Comparison of ENCODE assay signal across 16 cellular contexts in the genomic region with DNA sequence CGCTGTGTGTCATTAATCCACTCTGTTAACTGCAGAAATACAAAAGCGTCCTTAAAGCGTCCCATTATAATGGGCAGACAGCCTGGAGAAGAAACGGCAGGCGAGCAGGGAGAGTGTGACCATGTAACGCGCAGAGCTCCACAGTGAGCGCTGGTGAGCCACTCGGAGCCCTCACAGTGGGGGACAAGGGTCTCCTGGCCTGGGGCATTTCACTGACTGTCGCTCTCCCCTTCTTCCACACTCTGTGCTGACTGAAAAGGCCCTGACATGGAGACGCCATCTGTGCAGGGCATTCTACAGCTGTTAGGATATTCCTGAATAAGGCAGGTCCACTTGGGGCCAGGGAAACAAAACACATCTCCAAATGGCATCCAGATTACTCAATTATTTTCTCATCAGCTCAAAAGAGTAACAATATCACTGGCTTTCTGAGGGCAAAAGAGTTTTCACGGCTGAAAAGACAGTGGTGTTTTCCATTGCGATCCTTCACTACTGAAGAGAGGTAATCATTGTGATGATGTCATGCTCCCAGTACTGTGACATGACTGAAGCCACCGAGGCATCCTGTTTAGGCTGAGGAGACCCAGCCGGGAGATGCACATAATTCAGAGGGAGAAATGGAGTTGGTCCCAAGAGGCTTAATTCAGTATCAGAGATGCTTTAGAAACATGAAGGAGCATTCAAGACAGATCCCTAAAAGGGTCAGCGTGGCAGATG. TPM values are rescaled to one million over a fixed set of nuclear protein-coding genes. Genes with fewer than 3 reads are reported as not detected.
DNase-seq lines count a peak whose midpoint lies in the region; TF ChIP-seq lines count a peak whose summit lies in the region.
"Had no signal": no experiment of that assay in that cellular context is flagged by ENCODE, and none has a peak within 500 bp of the region (broad histone marks: within the 10 kb centered on the region; RNA-seq: fewer than 3 reads in every experiment).

No MANE protein-coding gene starts in this region.

- no peak overlapping the region for H3K56ac ChIP-seq in H9 (ENCODE audit: insufficient read length, low read depth, low read length)

- no peak overlapping the region for H4K5ac ChIP-seq in H9 (ENCODE audit: insufficient read length, low read depth, low read length)

- H3K23ac ChIP-seq in H9 (ENCODE audit: insufficient read length, low read depth, low read length) = no peak overlapping the region

- H3K4ac ChIP-seq in H9 (ENCODE audit: low read depth, low read length) = no peak overlapping the region

- H2AK5ac ChIP-seq in H9 (ENCODE audit: insufficient read length, low read length) = no peak overlapping the region

- no peak overlapping the region for H3K27ac ChIP-seq in H9 (ENCODE audit: insufficient read length, low read depth, low read length)
- H3K27ac ChIP-seq in endodermal cell (ENCODE audit: low read depth, low read length) = peak overlapping the region; percentile 83
- H3K27ac ChIP-seq in esophagus squamous epithelium = no peak overlapping the region
- H3K27ac ChIP-seq in osteoblast (ENCODE audit: low read depth, low read length) = no peak overlapping the region

- H3K27me3 ChIP-seq in H9 (ENCODE audit: insufficient read depth, low read length) (no peaks in the 10 kb centered on the region; the same call in 1 of the 2 replicates), endodermal cell (ENCODE audit: control insufficient read depth, insufficient read depth, low read length, poor library complexity, severe bottlenecking) (no peaks in the 10 kb centered on the region), esophagus squamous epithelium (no peaks in the 10 kb centered on the region), osteoblast (ENCODE audit: insufficient read depth, low read length) (no peaks in the 10 kb centered on the region)

- H2BK120ac ChIP-seq in H9 (ENCODE audit: low read depth, low read length, poor library complexity, severe bottlenecking) = no peak overlapping the region

- intact Hi-C loops in esophagus squamous epithelium (cut with DNase I) = no loop called here

- H3K27ac Mint-ChIP-seq in H9 = no peak overlapping the region; a peak in 1 of 7 replicates
- no peak overlapping the region for H3K27ac Mint-ChIP-seq in endodermal cell
- H3K27ac Mint-ChIP-seq in osteocyte (ENCODE audit: unreplicated experiment) = peak overlapping the region; percentile 9
- no peak overlapping the region for H3K27ac Mint-ChIP-seq in progenitor cell of endocrine pancreas
- H3K27ac Mint-ChIP-seq: activated naive CD8-positive, alpha-beta T cell treated with anti-CD3 and anti-CD28 coated beads for 36 hours had no signal

- TF ChIP-seq POLR2A in esophagus squamous epithelium (IDR thresholded peaks at IDR 0.05) = no peak

- H3K9me3 ChIP-seq in H9 (ENCODE audit: control insufficient read depth, low read depth, low read length) (no peaks in the 10 kb centered on the region), endodermal cell (ENCODE audit: control insufficient read depth, low read length) (peaks cover 35% of the 10 kb centered on the region), esophagus squamous epithelium (no peaks in the 10 kb centered on the region), osteoblast (ENCODE audit: low read depth, low read length) (no peaks in the 10 kb centered on the region)
- H3K9me3 ChIP-seq: Caco-2 had no signal

- no peak overlapping the region for H3K14ac ChIP-seq in H9 (ENCODE audit: insufficient read depth, low read length)

- H3K36me3 ChIP-seq in endodermal cell (ENCODE audit: control insufficient read depth, insufficient read depth, low read length) (peaks cover 24% of the 10 kb centered on the region), esophagus squamous epithelium (peaks cover 0 to 21% (median under 1%) of the 10 kb centered on the region in 3 donors), osteoblast (ENCODE audit: insufficient read depth, low read length) (peaks cover 21% of the 10 kb centered on the region)

- H3K23me2 ChIP-seq in H9 (ENCODE audit: insufficient read length, low read depth, low read length, poor library complexity, severe bottlenecking) = no peaks in the 10 kb centered on the region

- no CpG with 5 or more reads among the region's 16 CpGs for WGBS in H9 (ENCODE audit: extremely low coverage, insufficient read length, low lambda C conversion rate)
- WGBS in endodermal cell (ENCODE audit: insufficient coverage in 1 of 2, insufficient read length in 1 of 2), 2 experiments = 76 to 90% methylated on average over 12 to 16 of the region's 16 CpGs
- WGBS in esophagus squamous epithelium, 2 donors = 87 to 89% methylated on average over 14 to 16 of the region's 16 CpGs

- H3K4me3 ChIP-seq in endodermal cell (ENCODE audit: low read length) = peak overlapping the region; percentile 57
- no peak overlapping the region for H3K4me3 ChIP-seq in esophagus squamous epithelium
- no peak overlapping the region for H3K4me3 ChIP-seq in osteoblast (ENCODE audit: insufficient read depth, low read length)

- H4K8ac ChIP-seq in H9 (replicated peaks; ENCODE audit: insufficient read length, low read depth, low read length) = no peak overlapping the region

- H3K18ac ChIP-seq in H9 (ENCODE audit: insufficient read length, low read depth, low read length) = no peak overlapping the region

- H3K27me3 Mint-ChIP-seq in H9 (ENCODE audit: low read depth) (peaks cover 96% of the 10 kb centered on the region), endodermal cell (ENCODE audit: insufficient read depth) (peaks cover 16% of the 10 kb centered on the region), osteocyte (ENCODE audit: unreplicated experiment) (no peaks in the 10 kb centered on the region), progenitor cell of endocrine pancreas (no peaks in the 10 kb centered on the region)
- H3K27me3 Mint-ChIP-seq: activated naive CD8-positive, alpha-beta T cell treated with anti-CD3 and anti-CD28 coated beads for 36 hours had no signal

- H3K36me3 Mint-ChIP-seq in H9 (ENCODE audit: insufficient read depth in 1 of 3, low read depth in 3 of 3) (peaks cover 0 to 1% (median 0%) of the 10 kb centered on the region in 3 experiments; a peak in 1 of 7 replicates), endodermal cell (ENCODE audit: low read depth) (peaks cover 50% of the 10 kb centered on the region), osteocyte (ENCODE audit: unreplicated experiment) (peaks cover 21% of the 10 kb centered on the region), progenitor cell of endocrine pancreas (ENCODE audit: insufficient read depth) (peaks cover 37% of the 10 kb centered on the region)
- H3K36me3 Mint-ChIP-seq: activated naive CD8-positive, alpha-beta T cell treated with anti-CD3 and anti-CD28 coated beads for 36 hours had no signal

- no peak overlapping the region for H2BK5ac ChIP-seq in H9 (ENCODE audit: insufficient read length, low read length)

- no peak overlapping the region for H3T11ph ChIP-seq in H9 (ENCODE audit: low read length)

- H3K9ac ChIP-seq in H9 (ENCODE audit: extremely low read depth, insufficient read length, low read length) = no peak overlapping the region
- no peak overlapping the region for H3K9ac ChIP-seq in endodermal cell (ENCODE audit: extremely low read depth, low read length, poor library complexity, severe bottlenecking)

- H3K79me1 ChIP-seq in H9 (ENCODE audit: insufficient read depth, low read depth, low read length, poor library complexity, severe bottlenecking) = no peaks in the 10 kb centered on the region

- H2BK20ac ChIP-seq in H9 (ENCODE audit: low read depth, low read length, poor library complexity, severe bottlenecking) = no peak overlapping the region

- no peaks in the 10 kb centered on the region for H3K79me2 ChIP-seq in H9 (ENCODE audit: insufficient read depth, low read length)
- peaks cover 51% of the 10 kb centered on the region for H3K79me2 ChIP-seq in osteoblast (ENCODE audit: insufficient read depth, low read length)

- H3K4me3 Mint-ChIP-seq in H9 (no peak overlapping the region), endodermal cell (no peak overlapping the region), osteocyte (ENCODE audit: unreplicated experiment) (no peak overlapping the region), progenitor cell of endocrine pancreas (ENCODE audit: low read depth) (no peak overlapping the region)
- H3K4me3 Mint-ChIP-seq: activated naive CD8-positive, alpha-beta T cell treated with anti-CD3 and anti-CD28 coated beads for 36 hours had no signal

- DNase-seq in H9 (peak; percentile 26), NCI-H524 treated with DMSO at 0.1 percent for 48 hours (lab: John Stamatoyannopoulos, UW) (peak; percentile 81), endodermal cell (no peak), osteocyte (ENCODE audit: extremely low spot score, unreplicated experiment) (no peak), GM19238 (ENCODE audit: insufficient read length, low spot score) (no peak), progenitor cell of endocrine pancreas (ENCODE audit: low spot score, unreplicated experiment) (no peak), esophagus squamous epithelium (lab: John Stamatoyannopoulos, UW) (no peak), osteoblast (ENCODE audit: insufficient read length, low spot score, missing footprints) (no peak)
- DNase-seq: activated CD4-positive, alpha-beta T cell treated with anti-CD3 and anti-CD28 coated beads, Interleukin-2, amount 50 U/mL, for 4 hours; activated naive CD8-positive, alpha-beta T cell treated with anti-CD3 and anti-CD28 coated beads for 36 hours; activated T-cell treated with anti-CD3 and anti-CD28 coated beads, Interleukin-2, amount 50 U/mL, for 48 hours; foreskin fibroblast; NK-92 treated with Interleukin-12 subunit alpha and Interleukin-12 subunit beta, amount 100 ng/mL, for 24 hours; RPMI8226; SW 1271 had no signal

- no peaks in the 10 kb centered on the region for H3K9me3 Mint-ChIP-seq in H9
- peaks cover 15% of the 10 kb centered on the region for H3K9me3 Mint-ChIP-seq in endodermal cell
- no peaks in the 10 kb centered on the region for H3K9me3 Mint-ChIP-seq in osteocyte (ENCODE audit: unreplicated experiment)
- peaks cover 8% of the 10 kb centered on the region for H3K9me3 Mint-ChIP-seq in progenitor cell of endocrine pancreas (ENCODE audit: low read depth)
- H3K9me3 Mint-ChIP-seq: activated naive CD8-positive, alpha-beta T cell treated with anti-CD3 and anti-CD28 coated beads for 36 hours had no signal

- H2BK12ac ChIP-seq in H9 (ENCODE audit: insufficient read length, low read depth, low read length) = no peak overlapping the region

- H3K4me2 ChIP-seq in H9 (ENCODE audit: insufficient read depth, insufficient read length, low read length) (no peak overlapping the region), osteoblast (ENCODE audit: insufficient read depth, low read length) (no peak overlapping the region)

- H3K4me1 ChIP-seq in H9 (ENCODE audit: insufficient read depth, low read length) (no peaks in the 10 kb centered on the region), endodermal cell (ENCODE audit: control insufficient read depth, insufficient read depth, low read length) (peaks cover 12% of the 10 kb centered on the region), esophagus squamous epithelium (peaks cover 0 to 4% (median 0%) of the 10 kb centered on the region in 3 donors), osteoblast (ENCODE audit: insufficient read depth, low read length) (peaks cover 22% of the 10 kb centered on the region)

- H4K20me1 ChIP-seq in H9 (ENCODE audit: control insufficient read depth, insufficient read depth, insufficient read length) (no peaks in the 10 kb centered on the region), osteoblast (ENCODE audit: insufficient read depth, low read length) (peaks cover 53% of the 10 kb centered on the region)

- TF ChIP-seq CTCF in H9 (conservative IDR thresholded peaks at IDR 0.05) (no peak), endodermal cell (conservative IDR thresholded peaks at IDR 0.05) (no peak), osteocyte (IDR thresholded peaks at IDR 0.05) (no peak), progenitor cell of endocrine pancreas (IDR thresholded peaks at IDR 0.05; ENCODE audit: unreplicated experiment) (no peak), esophagus squamous epithelium (IDR thresholded peaks at IDR 0.05) (no peak), osteoblast (IDR thresholded peaks at IDR 0.05; ENCODE audit: extremely low read depth, low read depth, low read length) (no peak)

- H3K4me1 Mint-ChIP-seq in H9 (no peaks in the 10 kb centered on the region; a peak in 1 of 4 replicates), endodermal cell (peaks cover 12% of the 10 kb centered on the region), osteocyte (ENCODE audit: unreplicated experiment) (peaks cover 43% of the 10 kb centered on the region), progenitor cell of endocrine pancreas (ENCODE audit: low read depth) (peaks cover 1% of the 10 kb centered on the region)
- H3K4me1 Mint-ChIP-seq: activated naive CD8-positive, alpha-beta T cell treated with anti-CD3 and anti-CD28 coated beads for 36 hours had no signal

- H2AFZ ChIP-seq in H9 (ENCODE audit: low read length) (no peak overlapping the region), osteoblast (ENCODE audit: low read length) (no peak overlapping the region)

- no peak overlapping the region for H4K91ac ChIP-seq in H9 (ENCODE audit: insufficient read length, low read depth, low read length)

- H2BK15ac ChIP-seq in H9 (ENCODE audit: low read depth, low read length) = no peak overlapping the region

RNA-seq across cellular contexts. Expression of a gene that starts 24.1 kb away (rescaled TPM):
- total RNA-seq in H9 (2021) = 1.0 and 1.3 TPM in 2 replicates
- total RNA-seq in endodermal cell = 10 to 100 TPM; 37.9 to 45.1 TPM
- 29.7 TPM for polyA plus RNA-seq in endodermal cell (2013, experiment 1 of 2)
- 28.1 TPM for polyA plus RNA-seq in endodermal cell (2013, experiment 2 of 2)
- total RNA-seq in osteocyte = 52.6 and 55.1 TPM in 2 replicates
- total RNA-seq in progenitor cell of endocrine pancreas = 57.0 and 59.1 TPM in 2 replicates
- 10 to 100 TPM in 3 of 4 donors, 1 to 10 TPM in 1; 7.2 to 16.2 (median 11.4) TPM for total RNA-seq in esophagus squamous epithelium
- total RNA-seq in osteoblast = 25.7 and 29.5 TPM in 2 replicates

RNA-seq across cellular contexts. Expression of a gene that starts 24.5 kb away (rescaled TPM):
- 29.5 and 31.7 TPM in 2 replicates for total RNA-seq in H9 (2021)
- total RNA-seq in endodermal cell = 100 to 1,000 TPM; 131 to 139 TPM
- polyA plus RNA-seq in endodermal cell (2013, experiment 1 of 2) = 140 TPM
- polyA plus RNA-seq in endodermal cell (2013, experiment 2 of 2) = 134 TPM
- total RNA-seq in osteocyte = 133 and 134 TPM in 2 replicates
- total RNA-seq in progenitor cell of endocrine pancreas = 197 and 198 TPM in 2 replicates
- total RNA-seq in esophagus squamous epithelium = 100 to 1,000 TPM in 1 of 4 donors, 10 to 100 TPM in 3; 25.0 to 100 (median 40.2) TPM
- total RNA-seq in osteoblast = 95.2 and 114 TPM in 2 replicates

Comparison
In these comparisons a context has a peak if more than half of its experiments do, and no peak if none do; other contexts are left out.
1. DNase-seq: peak in H9 (single experiment) and NCI-H524 treated with DMSO at 0.1 percent for 48 hours (single experiment); none in endodermal cell (single experiment), osteocyte (single experiment), GM19238 (single experiment), progenitor cell of endocrine pancreas (single experiment), esophagus squamous epithelium (single experiment) and osteoblast (single experiment).